25 cellular contexts compared by ENCODE assay signal in the genomic region with DNA sequence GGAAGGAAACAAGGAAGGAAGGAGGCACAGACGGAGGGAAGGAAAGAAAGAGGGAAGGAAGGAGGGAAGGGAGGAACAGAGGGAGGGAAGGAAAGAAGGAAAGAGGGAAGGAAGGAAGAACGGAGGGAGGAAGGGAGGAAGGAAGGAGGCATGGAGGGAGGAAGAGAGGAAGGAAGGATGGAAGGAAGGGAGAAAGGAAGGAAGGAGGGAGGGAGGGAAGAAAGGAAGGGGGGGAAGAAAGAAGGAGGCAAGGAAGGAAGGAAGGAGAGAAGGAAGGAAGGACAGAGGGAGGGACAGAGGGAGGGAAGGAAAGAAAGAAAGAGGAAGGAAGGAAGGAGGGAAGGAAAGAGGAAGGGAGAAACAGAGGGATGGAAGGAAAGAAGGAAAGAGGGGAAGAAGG. TPM values are rescaled to one million over a fixed set of nuclear protein-coding genes. Genes with fewer than 3 reads are reported as not detected.
DNase-seq lines count a peak whose midpoint lies in the region; ATAC-seq, FAIRE-seq and TF ChIP-seq lines count a peak whose summit lies in the region.
"Had no signal": no experiment of that assay in that cellular context is flagged by ENCODE, and none has a peak within 500 bp of the region (broad histone marks: within the 10 kb centered on the region; RNA-seq: fewer than 3 reads in every experiment).

No MANE protein-coding gene starts in this region.

- no peak overlapping the region for H3K4me2 ChIP-seq in HepG2 (ENCODE audit: low read depth, low read length)
- H3K4me2 ChIP-seq in K562 (ENCODE audit: insufficient read depth, low read length), result no peak overlapping the region
- H3K4me2 ChIP-seq: A549 had no signal

- no peak for TF ChIP-seq CTCF in HepG2 (CRISPR knock-in tag; IDR thresholded peaks at IDR 0.05)
- TF ChIP-seq CTCF in right lobe of liver (IDR thresholded peaks at IDR 0.05), result no peak
- no peak for TF ChIP-seq CTCF in K562 (IDR thresholded peaks at IDR 0.05 in 2 of 3, conservative IDR thresholded peaks at IDR 0.05 in 1 of 3; ENCODE audit: insufficient read depth in 2 of 3, low read depth in 1 of 3, low read length in 3 of 3)

- TF ChIP-seq RAD21 in HepG2 (CRISPR knock-in tag; IDR thresholded peaks at IDR 0.05) (no peak), K562 (CRISPR knock-in tag; conservative IDR thresholded peaks at IDR 0.05 in 1 of 2, IDR thresholded peaks at IDR 0.05 in 1 of 2) (no peak)

- intact Hi-C loops in HepG2 (cut with micrococcal nuclease; ENCODE audit: unreplicated experiment), result no loop called here
- intact Hi-C loops in right lobe of liver (cut with DNase I), result no loop called here
- intact Hi-C loops in K562 (cut with micrococcal nuclease), result no loop called here

- no peak for ATAC-seq in HepG2
- ATAC-seq in right lobe of liver, result no peak
- ATAC-seq in K562, result no peak
- ATAC-seq in SK-N-SH treated with all-trans-retinoic acid at 6 μM for 48 hours, result no peak
- ATAC-seq: HCT116 had no signal

- POLR2A ChIA-PET in HepG2 (lab: Yijun Ruan, JAX), result no interaction called here
- POLR2A ChIA-PET in K562 (lab: Yijun Ruan, JAX), result no interaction called here

- no peaks in the 10 kb centered on the region for H3K9me1 ChIP-seq in K562 (ENCODE audit: control insufficient read depth, insufficient read depth, low read length)

- in situ Hi-C loops in HepG2 (cut with HindIII; ENCODE audit: extremely low pct_ligation_motif_present, low pct_unique_long_range_greater_than_20kb) (no loop called here), K562 (cut with MboI) (no loop called here), HAP-1 (cut with MboI; ENCODE audit: low sequenced_read_pairs) (no loop called here)

- WGBS in HepG2 (ENCODE audit: low lambda C conversion rate), result 16% methylated on average over 2 of the region's 2 CpGs
- 51% methylated on average over 2 of the region's 2 CpGs for WGBS in right lobe of liver (ENCODE audit: insufficient coverage, low coverage, low lambda C conversion rate, missing lambda C conversion rate)
- 10% methylated on average over 2 of the region's 2 CpGs for WGBS in K562 (ENCODE audit: insufficient coverage, low coverage, missing lambda C conversion rate)

- H4K20me1 ChIP-seq in HepG2 (ENCODE audit: insufficient read depth, low read length) (no peaks in the 10 kb centered on the region), K562 (replicated peaks; ENCODE audit: control insufficient read depth, insufficient read depth, low read length) (no peaks in the 10 kb centered on the region)
- H4K20me1 ChIP-seq: BLaER1 treated with 17β-estradiol and CSF1 and Interleukin-3, amounts not matched to agents 10 nM and 100 nM had no signal

- FAIRE-seq in HepG2 (lab: Jason Lieb, UNC) (no peak), K562 (lab: Jason Lieb, UNC) (no peak), urothelium cell line (lab: Jason Lieb, UNC) (peak; percentile 59)
- FAIRE-seq: A549, D721Med, GM12891, GM18507 had no signal

- H3K9me3 ChIP-seq in HepG2 (ENCODE audit: low read length) (no peaks in the 10 kb centered on the region), right lobe of liver (no peaks in the 10 kb centered on the region), K562 (replicated peaks; ENCODE audit: control insufficient read depth, insufficient read depth, low read depth, low read length) (no peaks in the 10 kb centered on the region), HAP-1 (no peaks in the 10 kb centered on the region)
- H3K9me3 ChIP-seq: A549, BE2C had no signal

- H3K4me1 ChIP-seq in HepG2 (ENCODE audit: insufficient read depth, low read length), result no peaks in the 10 kb centered on the region
- peaks cover 0 to 12% (median 2%) of the 10 kb centered on the region in 4 donors for H3K4me1 ChIP-seq in right lobe of liver
- H3K4me1 ChIP-seq in K562 (replicated peaks in 1 of 2; ENCODE audit: control insufficient read depth in 2 of 2, insufficient read depth in 2 of 2, low read length in 2 of 2), result peaks cover 0 to 3% of the 10 kb centered on the region in 2 experiments; a peak in 2 of 5 replicates
- peaks cover 12% of the 10 kb centered on the region for H3K4me1 ChIP-seq in HAP-1
- H3K4me1 ChIP-seq: A549, BE2C had no signal

- TF ChIP-seq POLR2A in HepG2 (IDR thresholded peaks at IDR 0.05; ENCODE audit: insufficient read depth in 1 of 2, low read depth in 2 of 2, low read length in 2 of 2), result no peak
- TF ChIP-seq POLR2A in right lobe of liver (IDR thresholded peaks at IDR 0.05), result no peak
- no peak for TF ChIP-seq POLR2A in K562 (conservative IDR thresholded peaks at IDR 0.05)

- no peak for DNase-seq in HepG2 (ENCODE audit: low spot score)
- DNase-seq in right lobe of liver, result no peak
- DNase-seq in K562 (ENCODE audit: extremely low read depth in 1 of 4, low spot score in 3 of 4), result no peak
- DNase-seq in urothelium cell line (ENCODE audit: low spot score), result no peak
- no peak for DNase-seq in HAP-1 (ENCODE audit: low spot score in 2 of 2)
- DNase-seq: 8988T; ACHN; AML-193; BE2C; CD4-positive, alpha-beta T cell; CD8-positive, alpha-beta memory T cell; DMS 273 treated with DMSO at 0.1 percent for 48 hours; DMS53; EL; GDM1; GOT3; H7; HFFc6 had no signal

- no peak overlapping the region for H3K27ac ChIP-seq in HepG2 (ENCODE audit: extremely low read length, insufficient read depth, low read length)
- H3K27ac ChIP-seq in right lobe of liver, result no peak overlapping the region
- H3K27ac ChIP-seq in K562 (ENCODE audit: extremely low read depth, low read depth, low read length), result no peak overlapping the region
- H3K27ac ChIP-seq: A549; BLaER1 treated with 17β-estradiol and CSF1 and Interleukin-3, amounts not matched to agents 10 nM and 100 nM had no signal

- no peak overlapping the region for H2AFZ ChIP-seq in HepG2 (ENCODE audit: low read length)
- H2AFZ ChIP-seq in K562 (ENCODE audit: low read depth, low read length), result peak overlapping the region; percentile 47; the same call in 1 of the 2 replicates

- TF ChIP-seq EP300 in HepG2 (IDR thresholded peaks at IDR 0.05; ENCODE audit: low read depth in 2 of 2, low read length in 2 of 2) (no peak), HepG2 (CRISPR knock-in tag; IDR thresholded peaks at IDR 0.05; ENCODE audit: borderline replicate concordance) (no peak), K562 (IDR thresholded peaks at IDR 0.05; ENCODE audit: low read length) (no peak)

- no peaks in the 10 kb centered on the region for H3K79me2 ChIP-seq in HepG2 (ENCODE audit: insufficient read depth, low read length)
- no peaks in the 10 kb centered on the region for H3K79me2 ChIP-seq in K562 (ENCODE audit: control insufficient read depth, insufficient read depth, low read length)

- H3K4me3 ChIP-seq in HepG2 (replicated peaks in 1 of 3; ENCODE audit: insufficient read depth in 1 of 3, low read depth in 2 of 3, low read length in 3 of 3) (no peak overlapping the region), right lobe of liver (no peak overlapping the region), K562 (no peak overlapping the region), HAP-1 (no peak overlapping the region)
- H3K4me3 ChIP-seq: A549; BLaER1 treated with 17β-estradiol and CSF1 and Interleukin-3, amounts not matched to agents 10 nM and 100 nM had no signal

- H3K36me3 ChIP-seq in HepG2 (replicated peaks in 1 of 2; ENCODE audit: control insufficient read depth in 1 of 2, insufficient read depth in 2 of 2, low read length in 2 of 2) (no peaks in the 10 kb centered on the region), right lobe of liver (no peaks in the 10 kb centered on the region), K562 (ENCODE audit: control insufficient read depth, insufficient read depth, low read length) (no peaks in the 10 kb centered on the region), HAP-1 (replicated peaks) (no peaks in the 10 kb centered on the region)
- H3K36me3 ChIP-seq: BE2C; BLaER1 treated with 17β-estradiol and CSF1 and Interleukin-3, amounts not matched to agents 10 nM and 100 nM had no signal

- BruUV-seq in HepG2 (replicated peaks; lab: Mats Ljungman, UMichigan) (no TSS peak), K562 (replicated peaks; lab: Mats Ljungman, UMichigan) (no TSS peak)

- CTCF ChIA-PET in HepG2 (lab: Yijun Ruan, JAX; ENCODE audit: low intra/inter-chr PET ratio, low total read pairs) (no interaction called here), K562 (lab: Yijun Ruan, JAX; ENCODE audit: low intra/inter-chr PET ratio) (no interaction called here)

- H3K9ac ChIP-seq in HepG2 (ENCODE audit: insufficient read depth, low read depth, low read length), result no peak overlapping the region
- no peak overlapping the region for H3K9ac ChIP-seq in K562 (ENCODE audit: insufficient read depth in 1 of 2, low read depth in 2 of 2, low read length in 2 of 2)
- H3K9ac ChIP-seq: BLaER1 treated with 17β-estradiol and CSF1 and Interleukin-3, amounts not matched to agents 10 nM and 100 nM had no signal

- H3K27me3 ChIP-seq in HepG2 (ENCODE audit: control insufficient read depth in 1 of 2, insufficient read depth in 2 of 2, low read length in 2 of 2) (peaks cover 5 to 64% of the 10 kb centered on the region in 2 experiments), right lobe of liver (no peaks in the 10 kb centered on the region), K562 (ENCODE audit: control insufficient read depth in 2 of 2, insufficient read depth in 2 of 2, low read length in 2 of 2) (peaks cover 9 to 18% of the 10 kb centered on the region in 2 experiments), HAP-1 (ENCODE audit: low read depth) (no peaks in the 10 kb centered on the region)
- H3K27me3 ChIP-seq: BE2C had no signal

RNA-seq across cellular contexts. Expression of gene ACOXL, which starts 7.6 kb away (rescaled TPM):
- not detected in 2 replicates for total RNA-seq in HepG2 (2016; rRNA removed; fragmentation: Illumina TruSeq; extraction: Trizol)
- total RNA-seq in HepG2 (2016; cell fraction: cytosol; rRNA removed; fragmentation: Illumina TruSeq; extraction: Trizol; ENCODE audit: low read depth), result not detected in 2 replicates
- total RNA-seq in HepG2 (2016; cell fraction: insoluble cytoplasmic fraction; rRNA removed; fragmentation: Illumina TruSeq; extraction: Trizol), result not detected in 2 replicates
- not detected in 2 replicates for total RNA-seq in HepG2 (2016; cell fraction: membrane; rRNA removed; fragmentation: Illumina TruSeq; extraction: Trizol)
- total RNA-seq in HepG2 (2016; cell fraction: nucleus; rRNA removed; fragmentation: Illumina TruSeq; extraction: Trizol), result not detected in 2 replicates
- polyA plus RNA-seq in HepG2 (2011; rRNA removed), result not detected in 2 replicates
- polyA plus RNA-seq in HepG2 (2011; cell fraction: cytosol; rRNA removed), result not detected in 2 replicates
- polyA plus RNA-seq in HepG2 (2011; cell fraction: nucleus; rRNA removed), result not detected in 2 replicates
- 0.11 TPM in 1 of 2 replicates, not detected in the other for polyA plus RNA-seq in HepG2 (2012)
- polyA plus RNA-seq in HepG2 (2016; cell fraction: cytosol; fragmentation: Illumina TruSeq; extraction: Trizol; ENCODE audit: low read depth), result not detected in 2 replicates
- not detected in 2 replicates for polyA plus RNA-seq in HepG2 (2016; cell fraction: insoluble cytoplasmic fraction; fragmentation: Illumina TruSeq; extraction: Trizol; ENCODE audit: low read depth)
- not detected in 2 replicates for polyA plus RNA-seq in HepG2 (2016; cell fraction: membrane; fragmentation: Illumina TruSeq; extraction: Trizol; ENCODE audit: low read depth)
- polyA plus RNA-seq in HepG2 (2016; cell fraction: nucleus; fragmentation: Illumina TruSeq; extraction: Trizol; ENCODE audit: insufficient read depth, low read depth), result not detected in 2 replicates
- polyA minus RNA-seq in HepG2 (2011; rRNA and poly(A)+ RNA removed; ENCODE audit: low replicate concordance), result not detected in 2 replicates
- polyA minus RNA-seq in HepG2 (2011; cell fraction: cytosol; rRNA and poly(A)+ RNA removed), result not detected in 2 replicates
- polyA minus RNA-seq in HepG2 (2011; cell fraction: nucleus; rRNA and poly(A)+ RNA removed), result not detected in 2 replicates
- not detected for total RNA-seq in right lobe of liver
- 0.35 and 0.42 TPM in 2 replicates for total RNA-seq in K562 (2011; cell fraction: chromatin; rRNA removed; ENCODE audit: low replicate concordance)
- 0.17 and 0.53 TPM in 2 replicates for total RNA-seq in K562 (2011; cell fraction: nucleolus; rRNA removed)
- total RNA-seq in K562 (2011; cell fraction: nucleoplasm; rRNA removed), result 0.23 and 0.59 TPM in 2 replicates
- total RNA-seq in K562 (2014; rRNA removed), result not detected in 2 replicates
- 0.06 TPM in 1 of 2 replicates, not detected in the other for total RNA-seq in K562 (2014; rRNA removed; fragmentation: Illumina TruSeq; extraction: Trizol)
- total RNA-seq in K562 (2015; rRNA removed; fragmentation: Illumina TruSeq; extraction: Trizol), result not detected in 2 replicates
- 0.22 and 0.31 TPM in 2 replicates for total RNA-seq in K562 (2021)
- polyA plus RNA-seq in K562 (2011; rRNA removed), result 0.49 and 0.56 TPM in 2 replicates
- polyA plus RNA-seq in K562 (2011; cell fraction: cytosol; rRNA removed), result 0.25 and 0.28 TPM in 2 replicates
- polyA plus RNA-seq in K562 (2011; cell fraction: nucleus; rRNA removed), result 0.52 and 0.82 TPM in 2 replicates
- polyA plus RNA-seq in K562 (2012), result 0.12 TPM in 1 of 2 replicates, not detected in the other
- not detected in 2 replicates for polyA plus RNA-seq in K562 (2014; fragmentation: Illumina TruSeq; extraction: Trizol)
- not detected for polyA plus RNA-seq in K562 (2014; fragmentation: Nextera tagmentation; extraction: Ambion mirVana)
- polyA plus RNA-seq in K562 (2014; rRNA removed), result not detected in 2 replicates
- polyA minus RNA-seq in K562 (2011; rRNA and poly(A)+ RNA removed), result 0.39 and 0.56 TPM in 2 replicates
- not detected in 2 replicates for polyA minus RNA-seq in K562 (2011; cell fraction: cytosol; rRNA and poly(A)+ RNA removed)
- 0.44 and 0.94 TPM in 2 replicates for polyA minus RNA-seq in K562 (2011; cell fraction: nucleus; rRNA and poly(A)+ RNA removed)
- total RNA-seq: CD4-positive, alpha-beta T cell; HFFc6 had no signal
- polyA plus RNA-seq: A549; CD8-positive, alpha-beta memory T cell had no signal

RNA-seq across cellular contexts. Expression of gene BUB1, which starts 47.0 kb away (rescaled TPM):
- total RNA-seq in HepG2 (2016; rRNA removed; fragmentation: Illumina TruSeq; extraction: Trizol), result 52.6 and 84.1 TPM in 2 replicates
- total RNA-seq in HepG2 (2016; cell fraction: cytosol; rRNA removed; fragmentation: Illumina TruSeq; extraction: Trizol; ENCODE audit: low read depth), result 14.4 and 21.2 TPM in 2 replicates
- total RNA-seq in HepG2 (2016; cell fraction: insoluble cytoplasmic fraction; rRNA removed; fragmentation: Illumina TruSeq; extraction: Trizol), result 53.4 and 80.3 TPM in 2 replicates
- total RNA-seq in HepG2 (2016; cell fraction: membrane; rRNA removed; fragmentation: Illumina TruSeq; extraction: Trizol), result 21.2 and 25.6 TPM in 2 replicates
- 62.6 and 67.1 TPM in 2 replicates for total RNA-seq in HepG2 (2016; cell fraction: nucleus; rRNA removed; fragmentation: Illumina TruSeq; extraction: Trizol)
- polyA plus RNA-seq in HepG2 (2011; rRNA removed), result 15.2 and 27.8 TPM in 2 replicates
- 12.7 and 14.5 TPM in 2 replicates for polyA plus RNA-seq in HepG2 (2011; cell fraction: cytosol; rRNA removed)
- polyA plus RNA-seq in HepG2 (2011; cell fraction: nucleus; rRNA removed), result 11.0 and 14.9 TPM in 2 replicates
- 12.0 and 29.8 TPM in 2 replicates for polyA plus RNA-seq in HepG2 (2012)
- polyA plus RNA-seq in HepG2 (2016; cell fraction: cytosol; fragmentation: Illumina TruSeq; extraction: Trizol; ENCODE audit: low read depth), result 6.3 and 8.5 TPM in 2 replicates
- polyA plus RNA-seq in HepG2 (2016; cell fraction: insoluble cytoplasmic fraction; fragmentation: Illumina TruSeq; extraction: Trizol; ENCODE audit: low read depth), result 66.9 and 69.6 TPM in 2 replicates
- 8.4 and 12.9 TPM in 2 replicates for polyA plus RNA-seq in HepG2 (2016; cell fraction: membrane; fragmentation: Illumina TruSeq; extraction: Trizol; ENCODE audit: low read depth)
- 38.8 and 40.6 TPM in 2 replicates for polyA plus RNA-seq in HepG2 (2016; cell fraction: nucleus; fragmentation: Illumina TruSeq; extraction: Trizol; ENCODE audit: insufficient read depth, low read depth)
- 37.0 and 58.7 TPM in 2 replicates for polyA minus RNA-seq in HepG2 (2011; rRNA and poly(A)+ RNA removed; ENCODE audit: low replicate concordance)
- polyA minus RNA-seq in HepG2 (2011; cell fraction: cytosol; rRNA and poly(A)+ RNA removed), result 18.4 and 31.0 TPM in 2 replicates
- polyA minus RNA-seq in HepG2 (2011; cell fraction: nucleus; rRNA and poly(A)+ RNA removed), result 74.3 and 94.2 TPM in 2 replicates
- total RNA-seq in right lobe of liver, result 1 to 10 TPM in 3 of 6 experiments, under 1 TPM in 3; 0.33 to 3.3 (median 1.4) TPM
- total RNA-seq in K562 (2011; cell fraction: chromatin; rRNA removed; ENCODE audit: low replicate concordance), result 202 and 532 TPM in 2 replicates
- total RNA-seq in K562 (2011; cell fraction: nucleolus; rRNA removed), result 140 and 174 TPM in 2 replicates
- total RNA-seq in K562 (2011; cell fraction: nucleoplasm; rRNA removed), result 320 and 382 TPM in 2 replicates
- 82.7 and 86.1 TPM in 2 replicates for total RNA-seq in K562 (2014; rRNA removed)
- 139 and 151 TPM in 2 replicates for total RNA-seq in K562 (2014; rRNA removed; fragmentation: Illumina TruSeq; extraction: Trizol)
- 133 and 147 TPM in 2 replicates for total RNA-seq in K562 (2015; rRNA removed; fragmentation: Illumina TruSeq; extraction: Trizol)
- total RNA-seq in K562 (2021), result 88.8 and 93.0 TPM in 2 replicates
- polyA plus RNA-seq in K562 (2011; rRNA removed), result 188 and 247 TPM in 2 replicates
- 61.6 and 97.3 TPM in 2 replicates for polyA plus RNA-seq in K562 (2011; cell fraction: cytosol; rRNA removed)
- 99.5 and 147 TPM in 2 replicates for polyA plus RNA-seq in K562 (2011; cell fraction: nucleus; rRNA removed)
- polyA plus RNA-seq in K562 (2012), result 53.5 and 75.2 TPM in 2 replicates
- 101 and 119 TPM in 2 replicates for polyA plus RNA-seq in K562 (2014; fragmentation: Illumina TruSeq; extraction: Trizol)
- polyA plus RNA-seq in K562 (2014; fragmentation: Nextera tagmentation; extraction: Ambion mirVana), result 100 to 1,000 TPM in 1 of 2 experiments, 10 to 100 TPM in 1; 73.4 to 118 TPM
- 85.3 and 92.0 TPM in 2 replicates for polyA plus RNA-seq in K562 (2014; rRNA removed)
- polyA minus RNA-seq in K562 (2011; rRNA and poly(A)+ RNA removed), result 322 and 339 TPM in 2 replicates
- polyA minus RNA-seq in K562 (2011; cell fraction: cytosol; rRNA and poly(A)+ RNA removed), result 116 and 125 TPM in 2 replicates
- polyA minus RNA-seq in K562 (2011; cell fraction: nucleus; rRNA and poly(A)+ RNA removed), result 137 and 229 TPM in 2 replicates

Comparison
In these comparisons a context has a peak if more than half of its experiments do, and no peak if none do; other contexts are left out.
1. Of the 241 proteins assayed by ChIP-seq in both HepG2 and K562: peak only in HepG2: ARNT, FOXK2, NBN, PCBP2 and RAD51; only in K562: ELF4, MTA1, ZBTB2 and ZNF512; in both: none; in neither: 227; mixed calls (peak in some experiments, not most) for 5.